1 cellular context compared by ENCODE assay signal in genomic region chr10:14340051-14340744, GRCh38.
TF ChIP-seq lines count a peak whose summit lies in the region.

No MANE protein-coding gene starts in this region.

TF ChIP-seq in SK-N-SH, 30 proteins besides CTCF, POLR2A, EP300 and RAD21 (continued from another document):
- TF ChIP-seq TCF12 (IDR thresholded peaks at IDR 0.05) = no peak
- TF ChIP-seq SMC3 (IDR thresholded peaks at IDR 0.05; ENCODE audit: low read depth, low read length) = no peak
- no peak for TF ChIP-seq JUND (IDR thresholded peaks at IDR 0.05)
- TF ChIP-seq SIN3A (IDR thresholded peaks at IDR 0.05; ENCODE audit: borderline replicate concordance, low read depth, low read length) = no peak
- TF ChIP-seq, protein P1, sequence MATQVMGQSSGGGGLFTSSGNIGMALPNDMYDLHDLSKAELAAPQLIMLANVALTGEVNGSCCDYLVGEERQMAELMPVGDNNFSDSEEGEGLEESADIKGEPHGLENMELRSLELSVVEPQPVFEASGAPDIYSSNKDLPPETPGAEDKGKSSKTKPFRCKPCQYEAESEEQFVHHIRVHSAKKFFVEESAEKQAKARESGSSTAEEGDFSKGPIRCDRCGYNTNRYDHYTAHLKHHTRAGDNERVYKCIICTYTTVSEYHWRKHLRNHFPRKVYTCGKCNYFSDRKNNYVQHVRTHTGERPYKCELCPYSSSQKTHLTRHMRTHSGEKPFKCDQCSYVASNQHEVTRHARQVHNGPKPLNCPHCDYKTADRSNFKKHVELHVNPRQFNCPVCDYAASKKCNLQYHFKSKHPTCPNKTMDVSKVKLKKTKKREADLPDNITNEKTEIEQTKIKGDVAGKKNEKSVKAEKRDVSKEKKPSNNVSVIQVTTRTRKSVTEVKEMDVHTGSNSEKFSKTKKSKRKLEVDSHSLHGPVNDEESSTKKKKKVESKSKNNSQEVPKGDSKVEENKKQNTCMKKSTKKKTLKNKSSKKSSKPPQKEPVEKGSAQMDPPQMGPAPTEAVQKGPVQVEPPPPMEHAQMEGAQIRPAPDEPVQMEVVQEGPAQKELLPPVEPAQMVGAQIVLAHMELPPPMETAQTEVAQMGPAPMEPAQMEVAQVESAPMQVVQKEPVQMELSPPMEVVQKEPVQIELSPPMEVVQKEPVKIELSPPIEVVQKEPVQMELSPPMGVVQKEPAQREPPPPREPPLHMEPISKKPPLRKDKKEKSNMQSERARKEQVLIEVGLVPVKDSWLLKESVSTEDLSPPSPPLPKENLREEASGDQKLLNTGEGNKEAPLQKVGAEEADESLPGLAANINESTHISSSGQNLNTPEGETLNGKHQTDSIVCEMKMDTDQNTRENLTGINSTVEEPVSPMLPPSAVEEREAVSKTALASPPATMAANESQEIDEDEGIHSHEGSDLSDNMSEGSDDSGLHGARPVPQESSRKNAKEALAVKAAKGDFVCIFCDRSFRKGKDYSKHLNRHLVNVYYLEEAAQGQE (IDR thresholded peaks at IDR 0.05; ENCODE audit: low read depth, low read length) = no peak
